24 cellular contexts compared by ENCODE assay signal in the genomic region with DNA sequence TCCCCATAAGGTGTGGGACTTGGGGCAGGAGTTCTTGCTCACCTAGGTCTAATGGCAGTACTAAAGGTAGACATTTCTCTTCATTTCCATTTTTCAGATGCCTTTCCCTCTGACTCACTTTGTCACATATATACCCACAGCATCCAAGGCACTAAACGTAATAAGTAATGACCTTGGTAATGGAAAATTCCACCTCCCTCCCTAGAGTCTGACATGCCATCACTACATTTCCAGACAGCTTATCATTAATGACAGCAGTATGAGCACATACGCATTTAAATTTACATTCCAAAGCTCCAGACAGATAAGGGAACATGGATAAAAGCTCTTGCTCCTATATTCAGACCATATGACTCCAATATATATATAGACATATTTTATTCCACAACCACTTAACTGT.
"Had no signal": no experiment of that assay in that cellular context is flagged by ENCODE, and none has a peak within 500 bp of the region (broad histone marks: within the 10 kb centered on the region; RNA-seq: fewer than 3 reads in every experiment).

No MANE protein-coding gene starts in this region.

- H2AFZ ChIP-seq: parathyroid adenoma had no signal

- H3K27ac ChIP-seq: ascending aorta, cardiac muscle cell, gastrocnemius medialis, lower lobe of right lung, neutrophil, parathyroid adenoma, tibial artery, VCaP had no signal

- H3K9me3 ChIP-seq: ascending aorta, gastrocnemius medialis, lower lobe of right lung, neutrophil, tibial artery had no signal

- DNase-seq: activated CD4-positive, alpha-beta T cell treated with anti-CD3 and anti-CD28 coated beads, Interleukin-2, amount 50 U/mL, for 1 hour; activated CD4-positive, CD25-positive, alpha-beta regulatory T cell treated with anti-CD3 and anti-CD28 coated beads, Interleukin-2, amount 50 U/mL, for 72 hours; activated CD8-positive, alpha-beta memory T cell treated with anti-CD3 and anti-CD28 coated beads for 24 hours; activated CD8-positive, alpha-beta memory T cell treated with anti-CD3 and anti-CD28 coated beads, Interleukin-2, amount 50 U/mL, for 48 hours; activated effector memory CD4-positive, alpha-beta T cell treated with anti-CD3 and anti-CD28 coated beads, Interleukin-2, amount 50 U/mL, for 16 hours; activated naive CD4-positive, alpha-beta T cell treated with anti-CD3 and anti-CD28 coated beads, Interleukin-2, amount 50 U/mL, for 16 hours; activated T-cell treated with anti-CD3 and anti-CD28 coated beads, Interleukin-2, amount 50 U/mL, for 72 hours; effector memory CD8-positive, alpha-beta T cell; gastrocnemius medialis; heart right ventricle; left colon; lower lobe of right lung; natural killer cell; stimulated activated CD4-positive, alpha-beta T cell treated with anti-CD3 and anti-CD28 coated beads, Interleukin-2, amount 100 ng/mL, for 24 hours; stimulated activated naive CD8-positive, alpha-beta T cell treated with anti-CD3 and anti-CD28 coated beads, Interleukin-15, Interleukin-2, amounts not matched to agents 100 U/mL and 50 U/mL, for 24 hours; substantia nigra; SW 1271; T-helper 2 cell; tibial artery had no signal

- H3K4me3 ChIP-seq: ascending aorta, cardiac muscle cell, gastrocnemius medialis, heart right ventricle, lower lobe of right lung, tibial artery had no signal

- ATAC-seq: activated T-cell treated with anti-CD3 and anti-CD28 coated beads, Interleukin-2, amount 50 U/mL, for 72 hours; effector memory CD8-positive, alpha-beta T cell; gastrocnemius medialis; left colon; lower lobe of right lung; natural killer cell; stimulated activated naive CD8-positive, alpha-beta T cell treated with anti-CD3 and anti-CD28 coated beads, Interleukin-15, Interleukin-2, amounts not matched to agents 100 U/mL and 50 U/mL, for 24 hours had no signal

- H3K79me2 ChIP-seq: parathyroid adenoma had no signal

- H3K27me3 ChIP-seq: ascending aorta, cardiac muscle cell, gastrocnemius medialis, heart right ventricle, neutrophil, tibial artery had no signal

- H3K4me1 ChIP-seq: ascending aorta, gastrocnemius medialis, lower lobe of right lung, parathyroid adenoma had no signal

- H3K36me3 ChIP-seq: ascending aorta, cardiac muscle cell, gastrocnemius medialis, heart right ventricle, lower lobe of right lung, neutrophil, tibial artery had no signal
